ENCODE assay signal across 11 cellular contexts in genomic region chr2:109699646-109700045, GRCh38.
DNase-seq lines count a peak whose midpoint lies in the region; ATAC-seq and TF ChIP-seq lines count a peak whose summit lies in the region.
"Had no signal": no experiment of that assay in that cellular context is flagged by ENCODE, and none has a peak within 500 bp of the region (broad histone marks: within the 10 kb centered on the region; RNA-seq: fewer than 3 reads in every experiment).

No MANE protein-coding gene starts in this region.

- in situ Hi-C loops in brain microvascular endothelial cell (cut with HindIII; ENCODE audit: low pct_ligation_motif_present, low sequenced_read_pairs): no loop called here

- H3K79me2 ChIP-seq in GM23338 (replicated peaks; ENCODE audit: insufficient read depth): no peaks in the 10 kb centered on the region

- H3K27me3 ChIP-seq in GM23338 (ENCODE audit: insufficient read depth): no peaks in the 10 kb centered on the region
- H3K27me3 ChIP-seq in brain microvascular endothelial cell (replicated peaks): no peaks in the 10 kb centered on the region

- H3K27ac ChIP-seq in GM23338 (ENCODE audit: low read depth): peak overlapping the region; percentile 64; the same call in 1 of the 2 replicates
- no peak overlapping the region for H3K27ac ChIP-seq in brain microvascular endothelial cell

- no peak overlapping the region for H2AFZ ChIP-seq in GM23338

- intact Hi-C loops in posterior vena cava (cut with DNase I): loop anchor here in 1 of 2 donors (5.0 kb wide), 1 partner anchor 667 kb away; no protein-coding TSS in a partner anchor

- no peaks in the 10 kb centered on the region for H3F3A ChIP-seq in GM23338 (replicated peaks; ENCODE audit: low read depth)

- H4K20me1 ChIP-seq in GM23338 (replicated peaks; ENCODE audit: insufficient read depth): no peaks in the 10 kb centered on the region

- no peak overlapping the region for H3K27ac Mint-ChIP-seq in GM23338

- H3K4me1 Mint-ChIP-seq in GM23338: peaks cover 42% of the 10 kb centered on the region

- TF ChIP-seq POLR2A in GM18505 (IDR thresholded peaks at IDR 0.05; ENCODE audit: borderline replicate concordance, extremely low read depth, insufficient read depth, insufficient read length): no peak

- H3K9me2 ChIP-seq in GM23338 (ENCODE audit: insufficient read depth): 0 out of 2 replicates have a peak, but pooled peaks cover 10% of the 10 kb centered on the region

- peaks cover 27% of the 10 kb centered on the region for H3K4me1 ChIP-seq in GM23338 (ENCODE audit: insufficient read depth)

- ATAC-seq in GM23338 (peak; percentile 56), GM18505 (IDR thresholded peaks at IDR 0.05; ENCODE audit: unreplicated experiment) (no peak), HG03280 (IDR thresholded peaks at IDR 0.05; ENCODE audit: unreplicated experiment) (no peak)

- H3K9me3 Mint-ChIP-seq in GM23338: no peaks in the 10 kb centered on the region

- H3K36me3 Mint-ChIP-seq in GM23338 (ENCODE audit: low read depth): no peaks in the 10 kb centered on the region

- no peak overlapping the region for H3K4me3 Mint-ChIP-seq in GM23338

- H3K4me2 ChIP-seq in GM23338: 0 out of 2 replicates have a peak overlapping the region, but pooled peaks have one; percentile 58

- H3K36me3 ChIP-seq in GM23338 (ENCODE audit: insufficient read depth) (no peaks in the 10 kb centered on the region), brain microvascular endothelial cell (replicated peaks) (no peaks in the 10 kb centered on the region)

- DNase-seq in GM23338 (ENCODE audit: low spot score) (peak; percentile 9), brain microvascular endothelial cell (peak; percentile 18), iris pigment epithelial cell (ENCODE audit: low read depth) (peak; percentile 41), posterior vena cava (ENCODE audit: low spot score) (peak; percentile 29), activated gamma-delta T cell treated with Interleukin-2 at 50 U/mL for 16 hours (no peak), GM03348 (ENCODE audit: low spot score) (no peak)
- DNase-seq: activated T-cell treated with anti-CD3 and anti-CD28 coated beads for 4 hours, DMS79 treated with DMSO at 0.1 percent for 48 hours, NCI-H446 treated with DMSO at 0.1 percent for 48 hours had no signal

- H3K4me3 ChIP-seq in GM23338 (no peak overlapping the region), brain microvascular endothelial cell (ENCODE audit: low read depth, low read length) (no peak overlapping the region)

- H3K27me3 Mint-ChIP-seq in GM23338 (ENCODE audit: insufficient read depth, low read depth, poor library complexity): peaks cover 3% of the 10 kb centered on the region

- TF ChIP-seq CTCF in GM23338 (conservative IDR thresholded peaks at IDR 0.05; ENCODE audit: low read depth in 2 of 2) (no peak), brain microvascular endothelial cell (IDR thresholded peaks at IDR 0.05; ENCODE audit: low read depth, low read length, missing control alignments) (no peak)

TF ChIP-seq in GM23338, 12 proteins besides CTCF, POLR2A, EP300 and RAD21:
- TF ChIP-seq NANOG (IDR thresholded peaks at IDR 0.05; ENCODE audit: borderline replicate concordance) (no peak), POLR2AphosphoS5 (IDR thresholded peaks at IDR 0.05; ENCODE audit: low read depth) (no peak)

Comparison
In these comparisons a context has a peak if more than half of its experiments do, and no peak if none do; other contexts are left out.
1. DNase-seq: peak in GM23338 (single experiment), brain microvascular endothelial cell (single experiment), iris pigment epithelial cell (single experiment) and posterior vena cava (single experiment); none in activated gamma-delta T cell treated with Interleukin-2 at 50 U/mL for 16 hours (single experiment) and GM03348 (single experiment).